8 cellular contexts compared by ENCODE assay signal in the genomic region with DNA sequence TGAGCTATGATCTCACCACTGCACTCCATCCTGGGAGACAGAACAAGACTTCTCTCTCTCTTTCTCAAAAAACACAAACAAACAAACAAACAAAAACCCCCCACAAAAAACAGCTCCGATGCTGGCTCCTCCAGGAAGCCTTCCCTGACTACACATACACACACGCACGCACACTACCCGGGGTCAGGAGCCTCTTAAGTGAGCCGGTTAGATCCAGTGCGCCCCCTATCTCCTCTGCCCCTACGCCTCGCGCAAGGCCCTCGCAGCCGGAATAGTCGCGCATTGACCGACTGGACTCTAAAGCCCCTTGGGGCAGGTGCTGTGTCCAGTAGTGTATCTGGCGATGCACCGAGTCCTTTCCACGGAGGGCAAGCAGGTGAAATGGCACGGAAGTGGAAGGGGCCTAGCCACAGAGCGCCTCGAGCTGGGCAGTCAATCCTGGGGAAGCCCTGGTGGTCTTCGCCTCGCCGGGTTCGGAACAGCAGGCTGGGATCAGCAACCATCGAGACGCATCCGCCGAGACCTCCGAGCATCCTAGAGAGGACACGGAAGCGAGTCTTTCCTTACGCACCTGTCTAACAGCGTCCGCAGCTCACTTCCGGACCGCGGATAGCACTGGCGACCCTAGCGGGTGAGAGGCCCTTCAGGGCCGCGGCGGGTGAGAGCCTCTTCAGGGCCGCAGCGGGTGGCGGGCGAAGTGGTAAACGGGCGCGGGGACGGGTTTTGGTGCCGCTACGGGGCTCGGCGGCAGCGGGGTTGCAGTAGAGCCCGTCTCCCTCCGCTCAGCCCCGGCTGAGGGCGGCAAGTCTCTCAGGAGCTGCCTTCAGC. TPM values are rescaled to one million over a fixed set of nuclear protein-coding genes. Genes with fewer than 3 reads are reported as not detected.
DNase-seq lines count a peak whose midpoint lies in the region; ATAC-seq and TF ChIP-seq lines count a peak whose summit lies in the region.

A gene (plus strand): TSS at position 588 of the 828 bp plus-strand sequence. CDS start 2,661 bp downstream, outside the sequence.

- H3K4me3 ChIP-seq in ascending aorta (peak within 1 kb of the TSS; percentile 94 to 95), rectal smooth muscle tissue (ENCODE audit: low read length) (peak within 1 kb of the TSS; percentile 78), aorta (ENCODE audit: low read length in 2 of 2) (peak within 1 kb of the TSS; percentile 77 to 89)

- ATAC-seq in HG02870 (IDR thresholded peaks at IDR 0.05; ENCODE audit: unreplicated experiment), result peak; percentile 91
- peak; percentile 97 for ATAC-seq in aorta (ENCODE audit: low FRiP score)

- H3K9me3 ChIP-seq in ascending aorta (no peaks in the 10 kb centered on the region), aorta (ENCODE audit: control insufficient read depth, low read length) (no peaks in the 10 kb centered on the region)

- H3K36me3 ChIP-seq in ascending aorta, result peaks cover 22 to 24% of the 10 kb centered on the region in 2 donors
- H3K36me3 ChIP-seq in rectal smooth muscle tissue (ENCODE audit: control insufficient read depth, insufficient read depth, low read length), result peaks cover 15% of the 10 kb centered on the region
- peaks cover 0 to 2% of the 10 kb centered on the region in 2 donors for H3K36me3 ChIP-seq in aorta (ENCODE audit: control insufficient read depth in 1 of 2, insufficient read depth in 2 of 2, low read length in 1 of 2)

- peaks cover 0 to 6% of the 10 kb centered on the region in 2 donors for H3K4me1 ChIP-seq in ascending aorta
- peaks cover 8% of the 10 kb centered on the region for H3K4me1 ChIP-seq in rectal smooth muscle tissue (ENCODE audit: control insufficient read depth, insufficient read depth, low read length)
- H3K4me1 ChIP-seq in aorta (ENCODE audit: control insufficient read depth in 1 of 2, insufficient read depth in 2 of 2, low read length in 2 of 2), result no peaks in the 10 kb centered on the region

- H3K27ac ChIP-seq in ascending aorta (peak within 1 kb of the TSS; percentile 87 to 88), rectal smooth muscle tissue (ENCODE audit: low read depth, low read length) (peak within 1 kb of the TSS; percentile 63), aorta (ENCODE audit: low read depth in 1 of 2, low read length in 2 of 2) (peak within 1 kb of the TSS in 1 of 2 donors; percentile 85)

- TF ChIP-seq CTCF in GM13977 (IDR thresholded peaks at IDR 0.05; ENCODE audit: extremely low read depth, insufficient read depth, missing control alignments) (peak; percentile 64), ascending aorta (IDR thresholded peaks at IDR 0.05) (peak in 2 of 3 experiments; percentile 29 to 31)

- H3K27me3 ChIP-seq in ascending aorta (no peaks in the 10 kb centered on the region), rectal smooth muscle tissue (ENCODE audit: control insufficient read depth, insufficient read depth, low read length) (no peaks in the 10 kb centered on the region), aorta (ENCODE audit: control insufficient read depth in 1 of 2, insufficient read depth in 2 of 2, low read length in 1 of 2) (no peaks in the 10 kb centered on the region)

- H3K9ac ChIP-seq in rectal smooth muscle tissue (ENCODE audit: low read length), result peak within 1 kb of the TSS; percentile 26

- DNase-seq in GM13977 (ENCODE audit: low spot score) (peak; percentile 93), NCI-H1694 (lab: John Stamatoyannopoulos, UW) (peak; percentile 90), T-helper 2 cell (peak; percentile 57 to 95 (median 77)), ascending aorta (ENCODE audit: low spot score in 2 of 2) (peak; percentile 46 to 91), hepatic stellate cell (ENCODE audit: low spot score) (peak; percentile 94), aorta (peak; percentile 92 to 95)

- in situ Hi-C loops in GM13977 (cut with MboI; ENCODE audit: low pct_unique_long_range_greater_than_20kb, low sequenced_read_pairs, unreplicated experiment), result no loop called here

- WGBS in aorta, 2 donors, result 1% methylated on average over 59 of the region's 59 CpGs

- intact Hi-C loops in ascending aorta (cut with DNase I), result loop anchor here (2.0 kb wide), 3 partner anchors 58 to 302 kb away; a partner anchor contains a TSS
- intact Hi-C loops in aorta (cut with DNase I), result no loop called here

RNA-seq across cellular contexts. Expression of the gene that starts here (rescaled TPM):
- 10.3 TPM for total RNA-seq in ascending aorta
- 10 to 100 TPM; 16.2 to 22.5 TPM for total RNA-seq in aorta
- 1 to 10 TPM; 2.1 to 7.4 TPM for polyA plus RNA-seq in aorta
